2 cellular contexts compared by ENCODE assay signal in the genomic region with DNA sequence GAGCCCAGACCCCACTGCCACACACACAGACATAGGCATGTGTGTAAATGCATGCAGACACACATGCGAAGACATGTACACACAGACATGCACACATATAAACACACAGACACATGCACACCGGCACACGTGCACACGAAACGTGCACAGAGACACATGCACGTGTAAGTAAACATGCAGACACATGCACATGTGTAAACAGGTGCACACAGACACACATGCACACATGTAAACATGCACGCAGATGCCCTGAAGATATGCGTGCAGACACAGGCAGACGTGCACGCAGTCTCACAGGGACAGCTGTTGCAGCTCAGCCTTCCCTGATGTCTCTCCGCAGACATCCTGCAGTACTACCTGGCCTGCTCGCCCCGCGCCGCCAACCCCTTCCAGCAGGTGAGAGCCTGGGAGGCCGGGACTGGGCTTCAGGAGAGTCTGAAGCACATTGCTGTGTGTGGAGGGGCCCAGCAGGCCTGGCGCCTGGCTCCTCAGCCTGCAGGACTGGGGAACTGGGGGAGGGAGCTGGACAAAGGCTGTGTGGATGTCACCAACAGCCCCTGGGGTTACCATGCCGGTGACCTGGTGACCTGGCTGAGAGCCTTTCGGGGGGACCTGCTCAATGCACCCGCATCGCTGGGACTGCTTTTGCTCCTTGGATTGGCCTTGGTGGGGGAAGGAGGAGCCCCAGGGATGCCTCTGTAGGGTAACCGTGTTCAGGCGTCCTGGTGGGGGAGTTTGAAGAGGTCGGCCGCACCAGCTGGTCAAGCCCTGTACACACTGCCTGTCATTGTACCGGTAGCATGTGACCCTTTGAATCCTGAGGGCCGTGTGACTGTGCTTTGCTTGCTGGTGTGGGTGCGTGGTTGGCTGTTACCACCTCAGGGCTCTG.
TF ChIP-seq lines count a peak whose summit lies in the region.

No MANE protein-coding gene starts in this region.

TF ChIP-seq in GM23338, 12 proteins besides CTCF, POLR2A, EP300 and RAD21:
- TF ChIP-seq POLR2AphosphoS5 (IDR thresholded peaks at IDR 0.05; ENCODE audit: low read depth) (no peak), STAT1 (IDR thresholded peaks at IDR 0.05; ENCODE audit: unreplicated experiment) (no peak), EZH2phosphoT487 (IDR thresholded peaks at IDR 0.05; ENCODE audit: unreplicated experiment) (no peak), JUNB (IDR thresholded peaks at IDR 0.05; ENCODE audit: unreplicated experiment) (no peak), ZNF114 (CRISPR knock-in tag; IDR thresholded peaks at IDR 0.05) (no peak), ZNF331 (CRISPR knock-in tag; IDR thresholded peaks at IDR 0.05; ENCODE audit: low read depth) (no peak), REST (IDR thresholded peaks at IDR 0.05; ENCODE audit: unreplicated experiment) (no peak), EZH2 (IDR thresholded peaks at IDR 0.05; ENCODE audit: low read depth, unreplicated experiment) (no peak)
- TF ChIP-seq, protein P1, sequence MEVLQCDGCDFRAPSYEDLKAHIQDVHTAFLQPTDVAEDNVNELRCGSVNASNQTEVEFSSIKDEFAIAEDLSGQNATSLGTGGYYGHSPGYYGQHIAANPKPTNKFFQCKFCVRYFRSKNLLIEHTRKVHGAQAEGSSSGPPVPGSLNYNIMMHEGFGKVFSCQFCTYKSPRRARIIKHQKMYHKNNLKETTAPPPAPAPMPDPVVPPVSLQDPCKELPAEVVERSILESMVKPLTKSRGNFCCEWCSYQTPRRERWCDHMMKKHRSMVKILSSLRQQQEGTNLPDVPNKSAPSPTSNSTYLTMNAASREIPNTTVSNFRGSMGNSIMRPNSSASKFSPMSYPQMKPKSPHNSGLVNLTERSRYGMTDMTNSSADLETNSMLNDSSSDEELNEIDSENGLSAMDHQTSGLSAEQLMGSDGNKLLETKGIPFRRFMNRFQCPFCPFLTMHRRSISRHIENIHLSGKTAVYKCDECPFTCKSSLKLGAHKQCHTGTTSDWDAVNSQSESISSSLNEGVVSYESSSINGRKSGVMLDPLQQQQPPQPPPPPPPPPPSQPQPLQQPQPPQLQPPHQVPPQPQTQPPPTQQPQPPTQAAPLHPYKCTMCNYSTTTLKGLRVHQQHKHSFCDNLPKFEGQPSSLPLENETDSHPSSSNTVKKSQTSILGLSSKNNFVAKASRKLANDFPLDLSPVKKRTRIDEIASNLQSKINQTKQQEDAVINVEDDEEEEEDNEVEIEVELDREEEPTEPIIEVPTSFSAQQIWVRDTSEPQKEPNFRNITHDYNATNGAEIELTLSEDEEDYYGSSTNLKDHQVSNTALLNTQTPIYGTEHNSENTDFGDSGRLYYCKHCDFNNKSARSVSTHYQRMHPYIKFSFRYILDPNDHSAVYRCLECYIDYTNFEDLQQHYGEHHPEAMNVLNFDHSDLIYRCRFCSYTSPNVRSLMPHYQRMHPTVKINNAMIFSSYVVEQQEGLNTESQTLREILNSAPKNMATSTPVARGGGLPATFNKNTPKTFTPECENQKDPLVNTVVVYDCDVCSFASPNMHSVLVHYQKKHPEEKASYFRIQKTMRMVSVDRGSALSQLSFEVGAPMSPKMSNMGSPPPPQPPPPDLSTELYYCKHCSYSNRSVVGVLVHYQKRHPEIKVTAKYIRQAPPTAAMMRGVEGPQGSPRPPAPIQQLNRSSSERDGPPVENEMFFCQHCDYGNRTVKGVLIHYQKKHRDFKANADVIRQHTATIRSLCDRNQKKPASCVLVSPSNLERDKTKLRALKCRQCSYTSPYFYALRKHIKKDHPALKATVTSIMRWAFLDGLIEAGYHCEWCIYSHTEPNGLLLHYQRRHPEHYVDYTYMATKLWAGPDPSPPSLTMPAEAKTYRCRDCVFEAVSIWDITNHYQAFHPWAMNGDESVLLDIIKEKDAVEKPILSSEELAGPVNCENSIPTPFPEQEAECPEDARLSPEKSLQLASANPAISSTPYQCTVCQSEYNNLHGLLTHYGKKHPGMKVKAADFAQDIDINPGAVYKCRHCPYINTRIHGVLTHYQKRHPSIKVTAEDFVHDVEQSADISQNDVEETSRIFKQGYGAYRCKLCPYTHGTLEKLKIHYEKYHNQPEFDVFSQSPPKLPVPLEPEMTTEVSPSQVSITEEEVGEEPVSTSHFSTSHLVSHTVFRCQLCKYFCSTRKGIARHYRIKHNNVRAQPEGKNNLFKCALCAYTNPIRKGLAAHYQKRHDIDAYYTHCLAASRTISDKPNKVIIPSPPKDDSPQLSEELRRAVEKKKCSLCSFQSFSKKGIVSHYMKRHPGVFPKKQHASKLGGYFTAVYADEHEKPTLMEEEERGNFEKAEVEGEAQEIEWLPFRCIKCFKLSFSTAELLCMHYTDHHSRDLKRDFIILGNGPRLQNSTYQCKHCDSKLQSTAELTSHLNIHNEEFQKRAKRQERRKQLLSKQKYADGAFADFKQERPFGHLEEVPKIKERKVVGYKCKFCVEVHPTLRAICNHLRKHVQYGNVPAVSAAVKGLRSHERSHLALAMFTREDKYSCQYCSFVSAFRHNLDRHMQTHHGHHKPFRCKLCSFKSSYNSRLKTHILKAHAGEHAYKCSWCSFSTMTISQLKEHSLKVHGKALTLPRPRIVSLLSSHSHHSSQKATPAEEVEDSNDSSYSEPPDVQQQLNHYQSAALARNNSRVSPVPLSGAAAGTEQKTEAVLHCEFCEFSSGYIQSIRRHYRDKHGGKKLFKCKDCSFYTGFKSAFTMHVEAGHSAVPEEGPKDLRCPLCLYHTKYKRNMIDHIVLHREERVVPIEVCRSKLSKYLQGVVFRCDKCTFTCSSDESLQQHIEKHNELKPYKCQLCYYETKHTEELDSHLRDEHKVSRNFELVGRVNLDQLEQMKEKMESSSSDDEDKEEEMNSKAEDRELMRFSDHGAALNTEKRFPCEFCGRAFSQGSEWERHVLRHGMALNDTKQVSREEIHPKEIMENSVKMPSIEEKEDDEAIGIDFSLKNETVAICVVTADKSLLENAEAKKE (CRISPR knock-in tag; IDR thresholded peaks at IDR 0.05) = no peak

TF ChIP-seq in endothelial cell of umbilical vein, 7 proteins besides CTCF, POLR2A, EP300 and RAD21:
- TF ChIP-seq GATA2 (IDR thresholded peaks at IDR 0.05; ENCODE audit: insufficient read depth, insufficient read length, low read depth, low read length) = no peak
- no peak for TF ChIP-seq EZH2 (IDR thresholded peaks at IDR 0.05; ENCODE audit: borderline replicate concordance, low read depth, low read length, severe bottlenecking)
- TF ChIP-seq, protein P2, sequence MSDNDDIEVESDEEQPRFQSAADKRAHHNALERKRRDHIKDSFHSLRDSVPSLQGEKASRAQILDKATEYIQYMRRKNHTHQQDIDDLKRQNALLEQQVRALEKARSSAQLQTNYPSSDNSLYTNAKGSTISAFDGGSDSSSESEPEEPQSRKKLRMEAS (IDR thresholded peaks at IDR 0.05; ENCODE audit: insufficient read depth, insufficient read length) = peak; percentile 48
- no peak for TF ChIP-seq JUN (IDR thresholded peaks at IDR 0.05; ENCODE audit: borderline replicate concordance, insufficient read depth, insufficient read length, low read depth)
- no peak for TF ChIP-seq POLR2AphosphoS5 (IDR thresholded peaks at IDR 0.05; ENCODE audit: insufficient read depth, low read depth, low read length)
- TF ChIP-seq MYC (IDR thresholded peaks at IDR 0.05; ENCODE audit: low read depth, low read length) = no peak
- TF ChIP-seq FOS (IDR thresholded peaks at IDR 0.05; ENCODE audit: borderline replicate concordance, insufficient read depth, low read length) = no peak
TF ChIP-seq in endothelial cell of umbilical vein: peak in this region for 1.
